In the genomic region with DNA sequence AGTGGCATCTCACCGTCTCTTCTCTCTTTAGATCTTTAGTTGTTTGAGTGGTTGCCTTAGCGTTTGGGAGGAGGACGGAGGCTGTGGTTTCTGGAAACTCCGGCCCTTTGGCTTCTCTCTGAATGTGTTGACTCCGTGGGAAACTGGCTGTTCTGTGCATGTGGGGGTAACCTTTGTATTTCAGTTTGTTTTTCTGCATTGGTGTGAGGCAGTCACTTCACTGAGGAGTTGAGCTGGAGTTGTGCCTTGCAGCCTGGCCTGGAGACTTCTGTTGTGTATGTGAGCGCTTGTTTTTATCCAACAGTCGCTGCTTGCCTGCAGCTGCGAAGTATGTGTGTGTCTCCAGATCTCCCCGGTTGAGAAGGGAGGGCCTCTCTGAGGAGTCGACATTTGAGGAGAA, we compare ENCODE assay signal across 22 cellular contexts. TPM values are rescaled to one million over a fixed set of nuclear protein-coding genes. Genes with fewer than 3 reads are reported as not detected.
"Had no signal": no experiment of that assay in that cellular context is flagged by ENCODE, and none has a peak within 500 bp of the region (broad histone marks: within the 10 kb centered on the region; RNA-seq: fewer than 3 reads in every experiment).

No MANE protein-coding gene starts in this region.

- H3K36me3 Mint-ChIP-seq: natural killer cell had no signal

- H3K4me3 Mint-ChIP-seq: activated T-cell treated with anti-CD3 and anti-CD28 coated beads, Interleukin-2, amount 50 U/mL, for 72 hours; natural killer cell had no signal

- DNase-seq: activated CD4-positive, alpha-beta T cell treated with anti-CD3 and anti-CD28 coated beads, Interleukin-2, amount 50 U/mL, for 4 hours; activated effector memory CD4-positive, alpha-beta T cell treated with anti-CD3 and anti-CD28 coated beads, Interleukin-2, amount 50 U/mL, for 16 hours; activated naive CD4-positive, alpha-beta T cell treated with anti-CD3 and anti-CD28 coated beads, Interleukin-2, amount 50 U/mL, for 16 hours; activated T-cell treated with anti-CD3 and anti-CD28 coated beads, Interleukin-2, amount 50 U/mL, for 72 hours; central memory CD4-positive, alpha-beta T cell; cortex of kidney; hippocampal formation; left colon; natural killer cell; nucleus accumbens; retina; stimulated activated CD4-positive, alpha-beta T cell treated with anti-CD3 and anti-CD28 coated beads, Interleukin-2, amount 100 ng/mL, for 24 hours; stimulated activated naive CD8-positive, alpha-beta T cell treated with anti-CD3 and anti-CD28 coated beads, Interleukin-15, Interleukin-2, amounts not matched to agents 100 U/mL and 50 U/mL, for 24 hours; substantia nigra; SW 1271 had no signal

- H3K9me3 ChIP-seq: tibial nerve had no signal

- FAIRE-seq: islet of Langerhans, urothelium cell line had no signal

- H3K27ac ChIP-seq: tibial nerve had no signal

- H3K4me3 ChIP-seq: lung, tibial nerve had no signal

- H3K4me1 Mint-ChIP-seq: natural killer cell had no signal

- H3K4me1 ChIP-seq: tibial nerve had no signal

- H3K9me3 Mint-ChIP-seq: activated T-cell treated with anti-CD3 and anti-CD28 coated beads, Interleukin-2, amount 50 U/mL, for 72 hours; natural killer cell had no signal

- ATAC-seq: activated T-cell treated with anti-CD3 and anti-CD28 coated beads, Interleukin-2, amount 50 U/mL, for 72 hours; left colon; natural killer cell; stimulated activated naive CD8-positive, alpha-beta T cell treated with anti-CD3 and anti-CD28 coated beads, Interleukin-15, Interleukin-2, amounts not matched to agents 100 U/mL and 50 U/mL, for 24 hours had no signal

- H3K36me3 ChIP-seq: tibial nerve had no signal

- H3K27me3 ChIP-seq: tibial nerve had no signal

- H3K27ac Mint-ChIP-seq: activated T-cell treated with anti-CD3 and anti-CD28 coated beads, Interleukin-2, amount 50 U/mL, for 72 hours; natural killer cell had no signal

RNA-seq across cellular contexts. Expression of a gene that starts 33.6 kb away (rescaled TPM):
- total RNA-seq: activated CD8-positive, alpha-beta memory T cell treated with anti-CD3 and anti-CD28 coated beads for 36 hours; activated T-cell treated with anti-CD3 and anti-CD28 coated beads, Interleukin-2, amount 50 U/mL, for 72 hours; fibroblast of villous mesenchyme; natural killer cell; T-helper 2 cell treated with Interferon-gamma antibody and Interleukin-4, amounts not matched to agents 100 ng/mL and 5 ng/mL, for 36 hours had no signal
